1 cellular context compared by ENCODE assay signal in the genomic region with DNA sequence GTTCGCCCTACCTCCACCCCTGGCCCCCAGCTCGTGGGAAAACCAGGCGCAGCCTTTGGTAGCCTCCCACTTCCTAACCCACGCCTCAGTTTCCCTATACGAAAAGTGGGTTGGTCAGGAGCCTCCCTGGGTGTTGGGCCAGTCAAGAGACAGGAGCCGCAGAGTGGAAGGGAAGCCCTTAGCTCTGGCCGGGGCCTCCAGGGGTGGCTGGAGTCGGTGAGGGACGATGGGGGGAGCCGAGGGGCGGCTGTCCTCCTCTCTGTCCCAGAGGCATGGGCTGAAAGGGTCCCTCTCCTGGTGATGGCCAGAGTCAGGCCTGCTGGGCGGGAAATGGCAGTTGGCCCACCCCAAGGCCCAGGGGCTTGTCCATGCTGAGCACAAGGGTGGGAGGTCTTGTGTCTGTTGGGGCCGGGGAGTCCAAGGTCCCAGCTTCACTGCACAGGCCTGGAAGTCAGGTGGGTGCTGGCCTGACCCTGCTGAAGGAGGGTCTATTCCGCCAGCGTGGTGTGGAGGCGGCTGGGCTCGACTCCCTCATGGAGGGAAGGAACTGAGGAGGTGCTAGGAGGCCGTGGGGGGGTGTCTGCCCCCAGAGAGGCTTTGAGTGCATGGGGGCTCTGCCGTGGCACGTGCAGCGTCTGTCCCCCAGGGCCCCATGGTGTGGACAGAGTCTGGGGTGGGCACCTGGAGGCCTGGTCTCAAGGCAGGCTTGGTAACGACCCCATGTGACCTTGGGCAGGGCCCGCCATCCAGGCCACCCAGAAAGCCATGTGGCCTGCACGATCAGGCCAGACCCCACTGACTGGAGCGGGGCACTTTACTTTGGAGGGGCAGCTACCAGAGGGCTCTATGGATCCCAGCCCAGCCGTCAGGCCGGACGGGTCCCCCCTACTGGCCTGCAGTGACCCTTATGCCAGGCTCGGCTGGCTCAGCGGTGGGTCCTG.
TF ChIP-seq lines count a peak whose summit lies in the region.

No MANE protein-coding gene starts in this region.

TF ChIP-seq in HepG2, 621 proteins besides CTCF, POLR2A, EP300 and RAD21 (continued from another document and continues in another):
- TF ChIP-seq, protein P1, sequence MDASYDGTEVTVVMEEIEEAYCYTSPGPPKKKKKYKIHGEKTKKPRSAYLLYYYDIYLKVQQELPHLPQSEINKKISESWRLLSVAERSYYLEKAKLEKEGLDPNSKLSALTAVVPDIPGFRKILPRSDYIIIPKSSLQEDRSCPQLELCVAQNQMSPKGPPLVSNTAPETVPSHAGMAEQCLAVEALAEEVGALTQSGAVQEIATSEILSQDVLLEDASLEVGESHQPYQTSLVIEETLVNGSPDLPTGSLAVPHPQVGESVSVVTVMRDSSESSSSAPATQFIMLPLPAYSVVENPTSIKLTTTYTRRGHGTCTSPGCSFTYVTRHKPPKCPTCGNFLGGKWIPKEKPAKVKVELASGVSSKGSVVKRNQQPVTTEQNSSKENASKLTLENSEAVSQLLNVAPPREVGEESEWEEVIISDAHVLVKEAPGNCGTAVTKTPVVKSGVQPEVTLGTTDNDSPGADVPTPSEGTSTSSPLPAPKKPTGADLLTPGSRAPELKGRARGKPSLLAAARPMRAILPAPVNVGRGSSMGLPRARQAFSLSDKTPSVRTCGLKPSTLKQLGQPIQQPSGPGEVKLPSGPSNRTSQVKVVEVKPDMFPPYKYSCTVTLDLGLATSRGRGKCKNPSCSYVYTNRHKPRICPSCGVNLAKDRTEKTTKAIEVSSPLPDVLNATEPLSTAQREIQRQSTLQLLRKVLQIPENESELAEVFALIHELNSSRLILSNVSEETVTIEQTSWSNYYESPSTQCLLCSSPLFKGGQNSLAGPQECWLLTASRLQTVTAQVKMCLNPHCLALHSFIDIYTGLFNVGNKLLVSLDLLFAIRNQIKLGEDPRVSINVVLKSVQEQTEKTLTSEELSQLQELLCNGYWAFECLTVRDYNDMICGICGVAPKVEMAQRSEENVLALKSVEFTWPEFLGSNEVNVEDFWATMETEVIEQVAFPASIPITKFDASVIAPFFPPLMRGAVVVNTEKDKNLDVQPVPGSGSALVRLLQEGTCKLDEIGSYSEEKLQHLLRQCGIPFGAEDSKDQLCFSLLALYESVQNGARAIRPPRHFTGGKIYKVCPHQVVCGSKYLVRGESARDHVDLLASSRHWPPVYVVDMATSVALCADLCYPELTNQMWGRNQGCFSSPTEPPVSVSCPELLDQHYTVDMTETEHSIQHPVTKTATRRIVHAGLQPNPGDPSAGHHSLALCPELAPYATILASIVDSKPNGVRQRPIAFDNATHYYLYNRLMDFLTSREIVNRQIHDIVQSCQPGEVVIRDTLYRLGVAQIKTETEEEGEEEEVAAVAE (CRISPR knock-in tag; IDR thresholded peaks at IDR 0.05; ENCODE audit: borderline replicate concordance): no peak
- TF ChIP-seq ZNF20 (CRISPR knock-in tag; IDR thresholded peaks at IDR 0.05) (no peak), FOXJ3 (CRISPR knock-in tag; IDR thresholded peaks at IDR 0.05; ENCODE audit: borderline replicate concordance) (no peak), ZC3H13 (CRISPR knock-in tag; IDR thresholded peaks at IDR 0.05) (peak; percentile 68), CENPT (CRISPR knock-in tag; IDR thresholded peaks at IDR 0.05; ENCODE audit: low read depth) (peak; percentile 72; the same call in 1 of the 2 replicates), NCOA5 (CRISPR knock-in tag; IDR thresholded peaks at IDR 0.05) (no peak), ZNF567 (CRISPR knock-in tag; IDR thresholded peaks at IDR 0.05; ENCODE audit: borderline replicate concordance) (no peak), ELF4 (CRISPR knock-in tag; IDR thresholded peaks at IDR 0.05; ENCODE audit: borderline replicate concordance) (no peak; the same call in 1 of the 2 replicates), ZBTB8A (CRISPR knock-in tag; IDR thresholded peaks at IDR 0.05; ENCODE audit: borderline replicate concordance, low read depth) (no peak), ZNF605 (CRISPR knock-in tag; IDR thresholded peaks at IDR 0.05) (no peak), YEATS2 (CRISPR knock-in tag; IDR thresholded peaks at IDR 0.05; ENCODE audit: borderline replicate concordance) (no peak; the same call in 1 of the 2 replicates), WIZ (CRISPR knock-in tag; IDR thresholded peaks at IDR 0.05) (0 out of 2 replicates have a peak, but pooled peaks have one; percentile 18), ZNF564 (CRISPR knock-in tag; IDR thresholded peaks at IDR 0.05) (peak; percentile 94), ZNF34 (CRISPR knock-in tag; IDR thresholded peaks at IDR 0.05; ENCODE audit: borderline replicate concordance) (no peak), ZNF460 (CRISPR knock-in tag; IDR thresholded peaks at IDR 0.05; ENCODE audit: borderline replicate concordance) (no peak), ZNF543 (CRISPR knock-in tag; IDR thresholded peaks at IDR 0.05) (no peak), BRD4 (CRISPR knock-in tag; IDR thresholded peaks at IDR 0.05) (no peak; the same call in 1 of the 2 replicates), JUND (CRISPR knock-in tag; IDR thresholded peaks at IDR 0.05) (no peak; the same call in 1 of the 2 replicates), POLR2G (IDR thresholded peaks at IDR 0.05; ENCODE audit: low read depth, low read length) (peak; percentile 65), ZNF234 (CRISPR knock-in tag; conservative IDR thresholded peaks at IDR 0.05) (no peak), SETDB1 (CRISPR knock-in tag; IDR thresholded peaks at IDR 0.05; ENCODE audit: borderline replicate concordance) (no peak), SRF (IDR thresholded peaks at IDR 0.05; ENCODE audit: low read depth, low read length) (no peak), SIN3B (IDR thresholded peaks at IDR 0.05; ENCODE audit: low read length) (no peak), MXD4 (CRISPR knock-in tag; IDR thresholded peaks at IDR 0.05) (no peak), ZNF709 (CRISPR knock-in tag; IDR thresholded peaks at IDR 0.05) (no peak; the same call in 1 of the 2 replicates), NAIF1 (CRISPR knock-in tag; IDR thresholded peaks at IDR 0.05; ENCODE audit: borderline replicate concordance) (no peak), NR2C2 (CRISPR knock-in tag; IDR thresholded peaks at IDR 0.05; ENCODE audit: borderline replicate concordance) (no peak; the same call in 1 of the 2 replicates), RBFOX2 (IDR thresholded peaks at IDR 0.05; ENCODE audit: low read depth, low read length) (no peak)
- TF ChIP-seq, protein P2, sequence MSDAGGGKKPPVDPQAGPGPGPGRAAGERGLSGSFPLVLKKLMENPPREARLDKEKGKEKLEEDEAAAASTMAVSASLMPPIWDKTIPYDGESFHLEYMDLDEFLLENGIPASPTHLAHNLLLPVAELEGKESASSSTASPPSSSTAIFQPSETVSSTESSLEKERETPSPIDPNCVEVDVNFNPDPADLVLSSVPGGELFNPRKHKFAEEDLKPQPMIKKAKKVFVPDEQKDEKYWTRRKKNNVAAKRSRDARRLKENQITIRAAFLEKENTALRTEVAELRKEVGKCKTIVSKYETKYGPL (CRISPR knock-in tag; IDR thresholded peaks at IDR 0.05): no peak
- TF ChIP-seq, protein P3, sequence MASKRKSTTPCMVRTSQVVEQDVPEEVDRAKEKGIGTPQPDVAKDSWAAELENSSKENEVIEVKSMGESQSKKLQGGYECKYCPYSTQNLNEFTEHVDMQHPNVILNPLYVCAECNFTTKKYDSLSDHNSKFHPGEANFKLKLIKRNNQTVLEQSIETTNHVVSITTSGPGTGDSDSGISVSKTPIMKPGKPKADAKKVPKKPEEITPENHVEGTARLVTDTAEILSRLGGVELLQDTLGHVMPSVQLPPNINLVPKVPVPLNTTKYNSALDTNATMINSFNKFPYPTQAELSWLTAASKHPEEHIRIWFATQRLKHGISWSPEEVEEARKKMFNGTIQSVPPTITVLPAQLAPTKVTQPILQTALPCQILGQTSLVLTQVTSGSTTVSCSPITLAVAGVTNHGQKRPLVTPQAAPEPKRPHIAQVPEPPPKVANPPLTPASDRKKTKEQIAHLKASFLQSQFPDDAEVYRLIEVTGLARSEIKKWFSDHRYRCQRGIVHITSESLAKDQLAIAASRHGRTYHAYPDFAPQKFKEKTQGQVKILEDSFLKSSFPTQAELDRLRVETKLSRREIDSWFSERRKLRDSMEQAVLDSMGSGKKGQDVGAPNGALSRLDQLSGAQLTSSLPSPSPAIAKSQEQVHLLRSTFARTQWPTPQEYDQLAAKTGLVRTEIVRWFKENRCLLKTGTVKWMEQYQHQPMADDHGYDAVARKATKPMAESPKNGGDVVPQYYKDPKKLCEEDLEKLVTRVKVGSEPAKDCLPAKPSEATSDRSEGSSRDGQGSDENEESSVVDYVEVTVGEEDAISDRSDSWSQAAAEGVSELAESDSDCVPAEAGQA (IDR thresholded peaks at IDR 0.05; ENCODE audit: low read depth): no peak; the same call in 1 of the 2 replicates
- TF ChIP-seq, protein P3 (CRISPR knock-in tag; IDR thresholded peaks at IDR 0.05; ENCODE audit: borderline replicate concordance): no peak
- TF ChIP-seq, protein P4, sequence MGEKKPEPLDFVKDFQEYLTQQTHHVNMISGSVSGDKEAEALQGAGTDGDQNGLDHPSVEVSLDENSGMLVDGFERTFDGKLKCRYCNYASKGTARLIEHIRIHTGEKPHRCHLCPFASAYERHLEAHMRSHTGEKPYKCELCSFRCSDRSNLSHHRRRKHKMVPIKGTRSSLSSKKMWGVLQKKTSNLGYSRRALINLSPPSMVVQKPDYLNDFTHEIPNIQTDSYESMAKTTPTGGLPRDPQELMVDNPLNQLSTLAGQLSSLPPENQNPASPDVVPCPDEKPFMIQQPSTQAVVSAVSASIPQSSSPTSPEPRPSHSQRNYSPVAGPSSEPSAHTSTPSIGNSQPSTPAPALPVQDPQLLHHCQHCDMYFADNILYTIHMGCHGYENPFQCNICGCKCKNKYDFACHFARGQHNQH (CRISPR knock-in tag; IDR thresholded peaks at IDR 0.05): no peak
- TF ChIP-seq, protein P5, sequence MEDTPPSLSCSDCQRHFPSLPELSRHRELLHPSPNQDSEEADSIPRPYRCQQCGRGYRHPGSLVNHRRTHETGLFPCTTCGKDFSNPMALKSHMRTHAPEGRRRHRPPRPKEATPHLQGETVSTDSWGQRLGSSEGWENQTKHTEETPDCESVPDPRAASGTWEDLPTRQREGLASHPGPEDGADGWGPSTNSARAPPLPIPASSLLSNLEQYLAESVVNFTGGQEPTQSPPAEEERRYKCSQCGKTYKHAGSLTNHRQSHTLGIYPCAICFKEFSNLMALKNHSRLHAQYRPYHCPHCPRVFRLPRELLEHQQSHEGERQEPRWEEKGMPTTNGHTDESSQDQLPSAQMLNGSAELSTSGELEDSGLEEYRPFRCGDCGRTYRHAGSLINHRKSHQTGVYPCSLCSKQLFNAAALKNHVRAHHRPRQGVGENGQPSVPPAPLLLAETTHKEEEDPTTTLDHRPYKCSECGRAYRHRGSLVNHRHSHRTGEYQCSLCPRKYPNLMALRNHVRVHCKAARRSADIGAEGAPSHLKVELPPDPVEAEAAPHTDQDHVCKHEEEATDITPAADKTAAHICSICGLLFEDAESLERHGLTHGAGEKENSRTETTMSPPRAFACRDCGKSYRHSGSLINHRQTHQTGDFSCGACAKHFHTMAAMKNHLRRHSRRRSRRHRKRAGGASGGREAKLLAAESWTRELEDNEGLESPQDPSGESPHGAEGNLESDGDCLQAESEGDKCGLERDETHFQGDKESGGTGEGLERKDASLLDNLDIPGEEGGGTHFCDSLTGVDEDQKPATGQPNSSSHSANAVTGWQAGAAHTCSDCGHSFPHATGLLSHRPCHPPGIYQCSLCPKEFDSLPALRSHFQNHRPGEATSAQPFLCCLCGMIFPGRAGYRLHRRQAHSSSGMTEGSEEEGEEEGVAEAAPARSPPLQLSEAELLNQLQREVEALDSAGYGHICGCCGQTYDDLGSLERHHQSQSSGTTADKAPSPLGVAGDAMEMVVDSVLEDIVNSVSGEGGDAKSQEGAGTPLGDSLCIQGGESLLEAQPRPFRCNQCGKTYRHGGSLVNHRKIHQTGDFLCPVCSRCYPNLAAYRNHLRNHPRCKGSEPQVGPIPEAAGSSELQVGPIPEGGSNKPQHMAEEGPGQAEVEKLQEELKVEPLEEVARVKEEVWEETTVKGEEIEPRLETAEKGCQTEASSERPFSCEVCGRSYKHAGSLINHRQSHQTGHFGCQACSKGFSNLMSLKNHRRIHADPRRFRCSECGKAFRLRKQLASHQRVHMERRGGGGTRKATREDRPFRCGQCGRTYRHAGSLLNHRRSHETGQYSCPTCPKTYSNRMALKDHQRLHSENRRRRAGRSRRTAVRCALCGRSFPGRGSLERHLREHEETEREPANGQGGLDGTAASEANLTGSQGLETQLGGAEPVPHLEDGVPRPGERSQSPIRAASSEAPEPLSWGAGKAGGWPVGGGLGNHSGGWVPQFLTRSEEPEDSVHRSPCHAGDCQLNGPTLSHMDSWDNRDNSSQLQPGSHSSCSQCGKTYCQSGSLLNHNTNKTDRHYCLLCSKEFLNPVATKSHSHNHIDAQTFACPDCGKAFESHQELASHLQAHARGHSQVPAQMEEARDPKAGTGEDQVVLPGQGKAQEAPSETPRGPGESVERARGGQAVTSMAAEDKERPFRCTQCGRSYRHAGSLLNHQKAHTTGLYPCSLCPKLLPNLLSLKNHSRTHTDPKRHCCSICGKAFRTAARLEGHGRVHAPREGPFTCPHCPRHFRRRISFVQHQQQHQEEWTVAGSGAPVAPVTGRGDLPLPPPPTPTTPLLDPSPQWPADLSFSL (CRISPR knock-in tag; IDR thresholded peaks at IDR 0.05): no peak; the same call in 1 of the 2 replicates
- TF ChIP-seq, protein P6, sequence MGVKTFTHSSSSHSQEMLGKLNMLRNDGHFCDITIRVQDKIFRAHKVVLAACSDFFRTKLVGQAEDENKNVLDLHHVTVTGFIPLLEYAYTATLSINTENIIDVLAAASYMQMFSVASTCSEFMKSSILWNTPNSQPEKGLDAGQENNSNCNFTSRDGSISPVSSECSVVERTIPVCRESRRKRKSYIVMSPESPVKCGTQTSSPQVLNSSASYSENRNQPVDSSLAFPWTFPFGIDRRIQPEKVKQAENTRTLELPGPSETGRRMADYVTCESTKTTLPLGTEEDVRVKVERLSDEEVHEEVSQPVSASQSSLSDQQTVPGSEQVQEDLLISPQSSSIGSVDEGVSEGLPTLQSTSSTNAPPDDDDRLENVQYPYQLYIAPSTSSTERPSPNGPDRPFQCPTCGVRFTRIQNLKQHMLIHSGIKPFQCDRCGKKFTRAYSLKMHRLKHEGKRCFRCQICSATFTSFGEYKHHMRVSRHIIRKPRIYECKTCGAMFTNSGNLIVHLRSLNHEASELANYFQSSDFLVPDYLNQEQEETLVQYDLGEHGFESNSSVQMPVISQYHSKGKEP (CRISPR knock-in tag; IDR thresholded peaks at IDR 0.05): no peak
- TF ChIP-seq, protein P7, sequence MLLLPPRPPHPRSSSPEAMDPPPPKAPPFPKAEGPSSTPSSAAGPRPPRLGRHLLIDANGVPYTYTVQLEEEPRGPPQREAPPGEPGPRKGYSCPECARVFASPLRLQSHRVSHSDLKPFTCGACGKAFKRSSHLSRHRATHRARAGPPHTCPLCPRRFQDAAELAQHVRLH (CRISPR knock-in tag; IDR thresholded peaks at IDR 0.05; ENCODE audit: borderline replicate concordance, low read depth): no peak
